In genomic region chr4:1574601-1575417, GRCh38 we compare ENCODE assay signal across 14 cellular contexts.
"Had no signal": no experiment of that assay in that cellular context is flagged by ENCODE, and none has a peak within 500 bp of the region (broad histone marks: within the 10 kb centered on the region; RNA-seq: fewer than 3 reads in every experiment).

No MANE protein-coding gene starts in this region.

- H3K9me3 Mint-ChIP-seq: activated CD4-positive, alpha-beta T cell treated with anti-CD3 and anti-CD28 coated beads, Interleukin-2, amount 10 ng/mL, durations not matched to agents 7 days and 5 days; activated naive CD8-positive, alpha-beta T cell treated with anti-CD3 and anti-CD28 coated beads, Interleukin-2, amount 10 ng/mL, durations not matched to agents 7 days and 5 days; stimulated activated naive CD8-positive, alpha-beta T cell treated with anti-CD3 and anti-CD28 coated beads, Interleukin-15, Interleukin-2, amounts not matched to agents 100 ng/mL and 50 ng/mL, for 24 hours; T-helper 2 cell treated with Interferon-gamma antibody and Interleukin-4, amounts not matched to agents 5 μg/mL and 100 μg/mL, for 36 hours had no signal

- H3K27ac ChIP-seq: breast epithelium, hepatocyte, parathyroid adenoma, skin epidermis, suprapubic skin, upper lobe of left lung had no signal

- H3K27me3 ChIP-seq: breast epithelium, suprapubic skin, upper lobe of left lung had no signal

- H3K4me1 Mint-ChIP-seq: activated naive CD8-positive, alpha-beta T cell treated with anti-CD3 and anti-CD28 coated beads, Interleukin-2, amount 10 ng/mL, durations not matched to agents 7 days and 5 days had no signal

- H3K27ac Mint-ChIP-seq: activated CD4-positive, alpha-beta T cell treated with anti-CD3 and anti-CD28 coated beads, Interleukin-2, amount 10 ng/mL, durations not matched to agents 7 days and 5 days; activated naive CD8-positive, alpha-beta T cell treated with anti-CD3 and anti-CD28 coated beads, Interleukin-2, amount 10 ng/mL, durations not matched to agents 7 days and 5 days; stimulated activated naive CD8-positive, alpha-beta T cell treated with anti-CD3 and anti-CD28 coated beads, Interleukin-15, Interleukin-2, amounts not matched to agents 100 ng/mL and 50 ng/mL, for 24 hours; T-helper 2 cell treated with Interferon-gamma antibody and Interleukin-4, amounts not matched to agents 5 μg/mL and 100 μg/mL, for 36 hours had no signal

- H3K9me3 ChIP-seq: breast epithelium, suprapubic skin, upper lobe of left lung had no signal

- H3K27me3 Mint-ChIP-seq: activated CD4-positive, alpha-beta T cell treated with anti-CD3 and anti-CD28 coated beads, Interleukin-2, amount 10 ng/mL, durations not matched to agents 7 days and 5 days; stimulated activated naive CD8-positive, alpha-beta T cell treated with anti-CD3 and anti-CD28 coated beads, Interleukin-15, Interleukin-2, amounts not matched to agents 100 ng/mL and 50 ng/mL, for 24 hours had no signal

- H3K36me3 Mint-ChIP-seq: activated naive CD8-positive, alpha-beta T cell treated with anti-CD3 and anti-CD28 coated beads, Interleukin-2, amount 10 ng/mL, durations not matched to agents 7 days and 5 days had no signal

- H2AFZ ChIP-seq: hepatocyte, parathyroid adenoma had no signal

- H3K9ac ChIP-seq: parathyroid adenoma had no signal

- H3K4me3 Mint-ChIP-seq: activated CD4-positive, alpha-beta T cell treated with anti-CD3 and anti-CD28 coated beads, Interleukin-2, amount 10 ng/mL, durations not matched to agents 7 days and 5 days; activated naive CD8-positive, alpha-beta T cell treated with anti-CD3 and anti-CD28 coated beads, Interleukin-2, amount 10 ng/mL, durations not matched to agents 7 days and 5 days; stimulated activated naive CD8-positive, alpha-beta T cell treated with anti-CD3 and anti-CD28 coated beads, Interleukin-15, Interleukin-2, amounts not matched to agents 100 ng/mL and 50 ng/mL, for 24 hours; T-helper 2 cell treated with Interferon-gamma antibody and Interleukin-4, amounts not matched to agents 5 μg/mL and 100 μg/mL, for 36 hours had no signal

- DNase-seq: activated CD4-positive, alpha-beta T cell treated with anti-CD3 and anti-CD28 coated beads, Interleukin-2, amount 10 ng/mL, durations not matched to agents 7 days and 5 days; activated naive CD4-positive, alpha-beta T cell; activated naive CD8-positive, alpha-beta T cell treated with anti-CD3 and anti-CD28 coated beads, Interleukin-2, amount 10 ng/mL, durations not matched to agents 7 days and 5 days; anterior cingulate cortex; dermis blood vessel endothelial cell; retina had no signal

- H3K36me3 ChIP-seq: breast epithelium, suprapubic skin, upper lobe of left lung had no signal

- H3K4me1 ChIP-seq: breast epithelium, parathyroid adenoma had no signal

- H3K4me2 ChIP-seq: hepatocyte had no signal

- H3K4me3 ChIP-seq: breast epithelium, hepatocyte, skin epidermis, suprapubic skin, upper lobe of left lung had no signal
